20 cellular contexts compared by ENCODE assay signal in the genomic region with DNA sequence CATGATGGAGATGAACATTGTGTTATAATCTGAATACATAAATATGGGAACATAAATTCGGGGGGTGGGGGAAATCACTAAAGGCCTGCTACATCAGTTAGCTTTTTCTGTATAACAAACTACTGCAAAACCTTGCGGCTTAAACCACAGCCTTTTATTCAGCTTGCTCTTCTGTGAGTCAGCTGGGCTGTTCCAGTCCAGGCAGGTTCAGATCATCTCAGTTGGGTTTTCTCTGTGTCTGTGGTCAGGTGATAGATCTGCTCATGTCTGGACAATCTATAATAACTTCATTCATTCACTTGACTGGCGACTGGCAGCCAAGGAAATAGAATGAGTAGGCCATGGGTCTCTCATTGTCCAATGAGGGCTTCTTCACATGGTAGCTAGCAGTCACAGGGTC. TPM values are rescaled to one million over a fixed set of nuclear protein-coding genes. Genes with fewer than 3 reads are reported as not detected.
A peak's percentile ranks its signal among the peaks of the same experiment; 100 is the strongest.
DNase-seq lines count a peak whose midpoint lies in the region; ATAC-seq and TF ChIP-seq lines count a peak whose summit lies in the region.
"Had no signal": no experiment of that assay in that cellular context is flagged by ENCODE, and none has a peak within 500 bp of the region (broad histone marks: within the 10 kb centered on the region; RNA-seq: fewer than 3 reads in every experiment).

No MANE protein-coding gene starts in this region.

- peaks cover 0 to 2% (median 0%) of the 10 kb centered on the region in 7 donors for H3K27me3 ChIP-seq in heart right ventricle

- TF ChIP-seq CTCF in heart right ventricle (IDR thresholded peaks at IDR 0.05), result no peak
- no peak for TF ChIP-seq CTCF in coronary artery (IDR thresholded peaks at IDR 0.05)

- whole genome bisulfite sequencing in heart right ventricle, 2 donors, result 73 to 78% methylated on average over 3 of the region's 3 CpGs

- H3K27ac ChIP-seq in heart right ventricle (no peak overlapping the region), coronary artery (no peak overlapping the region)
- H3K27ac ChIP-seq: SK-N-MC had no signal

- H3K9me3 ChIP-seq in heart right ventricle, result peaks cover 0 to 6% (median 0%) of the 10 kb centered on the region in 11 donors

- no peaks in the 10 kb centered on the region for H3K36me3 ChIP-seq in heart right ventricle

- ATAC-seq in esophagus mucosa, result peak; percentile 92
- ATAC-seq in heart right ventricle, result no peak
- ATAC-seq in GM18520 (IDR thresholded peaks at IDR 0.05; ENCODE audit: unreplicated experiment), result no peak
- ATAC-seq: CD8-positive, alpha-beta T cell; HepG2; K562 had no signal

- intact Hi-C loops in heart right ventricle (cut with DNase I), result no loop called here

- H3K4me1 ChIP-seq in heart right ventricle, result no peaks in the 10 kb centered on the region

- H3K4me3 ChIP-seq in heart right ventricle, result no peak overlapping the region
- H3K4me3 ChIP-seq in coronary artery, result no peak overlapping the region
- H3K4me3 ChIP-seq: K562, SK-N-MC had no signal

- peak; percentile 69 for DNase-seq in HPDE6-E6E7 (ENCODE audit: extremely low spot score)
- peak; percentile 14 for DNase-seq in OCI-M1 (lab: John Stamatoyannopoulos, UW)
- DNase-seq in astrocyte of the hippocampus (ENCODE audit: low read depth, low spot score), result peak; percentile 22
- DNase-seq in DMS 273 (lab: John Stamatoyannopoulos, UW; ENCODE audit: unreplicated experiment), result no peak
- no peak for DNase-seq in heart right ventricle
- no peak for DNase-seq in coronary artery (ENCODE audit: low spot score)
- DNase-seq: AML-193; C1 segment of cervical spinal cord; CD8-positive, alpha-beta T cell; DMS53; EL; NCI-H1092 treated with DMSO at 0.1 percent for 48 hours; NCI-H2029 treated with DMSO at 0.1 percent for 48 hours; NCI-H524 treated with DMSO at 0.1 percent for 48 hours; SHP77 treated with DMSO at 0.1 percent for 48 hours had no signal

RNA-seq across cellular contexts. Expression of a gene that starts 23.5 kb away (rescaled TPM):
- total RNA-seq in esophagus mucosa (0.92 TPM), heart right ventricle (under 1 TPM in 8 of 10 donors, not detected in 2; 0.09 to 0.28 (median 0.16) TPM)
- polyA plus RNA-seq in heart right ventricle, result under 1 TPM in 1 of 2 donors, not detected in 1; 0.12 TPM
- total RNA-seq: CD8-positive, alpha-beta T cell had no signal
- polyA plus RNA-seq: HepG2 had no signal

RNA-seq across cellular contexts. Expression of a gene that starts 37.4 kb away (rescaled TPM):
- 27.5 TPM for total RNA-seq in esophagus mucosa
- total RNA-seq in heart right ventricle, result 10 to 100 TPM; 27.9 to 40.4 (median 33.3) TPM
- polyA plus RNA-seq in heart right ventricle, result 10 to 100 TPM; 33.4 to 41.8 TPM

Comparison
In these comparisons a context has a peak if more than half of its experiments do, and no peak if none do; other contexts are left out.
1. DNase-seq: peak in HPDE6-E6E7 (single experiment), OCI-M1 (single experiment) and astrocyte of the hippocampus (single experiment); none in DMS 273 (single experiment), heart right ventricle (0 of 2) and coronary artery (single experiment).